In genomic region chr1:207861442-207862177, GRCh38 we compare ENCODE assay signal across 9 cellular contexts. TPM values are rescaled to one million over a fixed set of nuclear protein-coding genes. Genes with fewer than 3 reads are reported as not detected.
DNase-seq lines count a peak whose midpoint lies in the region; TF ChIP-seq lines count a peak whose summit lies in the region.
"Had no signal": no experiment of that assay in that cellular context is flagged by ENCODE, and none has a peak within 500 bp of the region (broad histone marks: within the 10 kb centered on the region; RNA-seq: fewer than 3 reads in every experiment).

No MANE protein-coding gene starts in this region.

- H3K36me3 ChIP-seq in fibroblast of lung (ENCODE audit: control insufficient read depth, insufficient read depth, low read length), result no peaks in the 10 kb centered on the region
- H3K36me3 ChIP-seq in uterus, result no peaks in the 10 kb centered on the region
- H3K36me3 ChIP-seq in neuronal stem cell (replicated peaks in 1 of 2; ENCODE audit: control insufficient read depth in 2 of 2, insufficient read depth in 2 of 2, low read length in 2 of 2), result peaks cover 0 to 96% of the 10 kb centered on the region in 2 donors

- no peaks in the 10 kb centered on the region for H3K9me3 ChIP-seq in fibroblast of lung (ENCODE audit: control insufficient read depth, insufficient read depth, low read depth, low read length)
- no peaks in the 10 kb centered on the region for H3K9me3 ChIP-seq in uterus
- no peaks in the 10 kb centered on the region for H3K9me3 ChIP-seq in neuronal stem cell (replicated peaks in 1 of 2; ENCODE audit: control insufficient read depth in 2 of 2, insufficient read depth in 1 of 2, low read depth in 1 of 2, low read length in 2 of 2)

- H3K4ac ChIP-seq in neuronal stem cell (ENCODE audit: low read length), result no peak overlapping the region

- no peak overlapping the region for H4K8ac ChIP-seq in neuronal stem cell (ENCODE audit: low read depth, low read length)

- H3K4me1 Mint-ChIP-seq in activated CD4-positive, alpha-beta T cell treated with anti-CD3 and anti-CD28 coated beads, Interleukin-2, amount 10 ng/mL, durations not matched to agents 24 days and 14 days, result peaks cover 58% of the 10 kb centered on the region

- H3K27ac ChIP-seq in fibroblast of lung (ENCODE audit: insufficient read depth, low read length) (peak overlapping the region; percentile 51), uterus (peak overlapping the region; percentile 13 to 42), neuronal stem cell (replicated peaks; ENCODE audit: low read length) (no peak overlapping the region)

- H3K27ac Mint-ChIP-seq in activated CD4-positive, alpha-beta T cell treated with anti-CD3 and anti-CD28 coated beads, Interleukin-2, amount 10 ng/mL, durations not matched to agents 24 days and 14 days, result peak overlapping the region; percentile 94

- H4K91ac ChIP-seq in neuronal stem cell (ENCODE audit: low read depth, low read length, poor library complexity), result no peak overlapping the region

- H4K20me1 ChIP-seq in fibroblast of lung (ENCODE audit: control insufficient read depth, extremely low read depth, insufficient read depth, low read length), result no peaks in the 10 kb centered on the region

- H3K18ac ChIP-seq in neuronal stem cell (ENCODE audit: low read length), result no peak overlapping the region

- H2BK15ac ChIP-seq in neuronal stem cell (ENCODE audit: low read length), result no peak overlapping the region

- H2AFZ ChIP-seq in fibroblast of lung (ENCODE audit: low read length), result no peak overlapping the region
- no peak overlapping the region for H2AFZ ChIP-seq in neuronal stem cell (ENCODE audit: low read length)

- H3K23ac ChIP-seq in neuronal stem cell (ENCODE audit: low read depth, low read length, poor library complexity), result no peak overlapping the region

- H3K4me3 Mint-ChIP-seq in activated CD4-positive, alpha-beta T cell treated with anti-CD3 and anti-CD28 coated beads, Interleukin-2, amount 10 ng/mL, durations not matched to agents 24 days and 14 days, result peak overlapping the region; percentile 77

- intact Hi-C loops in activated CD4-positive, alpha-beta T cell treated with anti-CD3 and anti-CD28 coated beads, Interleukin-2, amount 10 ng/mL, durations not matched to agents 24 days and 14 days (cut with micrococcal nuclease), result loop anchor here (1.0 kb wide), 2 partner anchors 13 to 29 kb away; no protein-coding TSS in a partner anchor
- intact Hi-C loops in uterus (cut with DNase I; ENCODE audit: low total_unique reads), result no loop called here

- no peak overlapping the region for H2BK5ac ChIP-seq in neuronal stem cell (ENCODE audit: low read length)

- H3K9ac ChIP-seq in fibroblast of lung (ENCODE audit: insufficient read depth, low read length) (no peak overlapping the region), neuronal stem cell (ENCODE audit: low read depth, low read length, poor library complexity) (no peak overlapping the region)

- no CpG with 5 or more reads among the region's 9 CpGs for WGBS in neuronal stem cell (ENCODE audit: extremely low coverage in 2 of 2, insufficient read length in 2 of 2, insufficient replicate concordance in 1 of 2), 2 donors

- no peaks in the 10 kb centered on the region for H3K9me3 Mint-ChIP-seq in activated CD4-positive, alpha-beta T cell treated with anti-CD3 and anti-CD28 coated beads, Interleukin-2, amount 10 ng/mL, durations not matched to agents 24 days and 14 days

- no peaks in the 10 kb centered on the region for H3K79me1 ChIP-seq in neuronal stem cell (ENCODE audit: low read depth, low read length)

- no peak overlapping the region for H2BK12ac ChIP-seq in neuronal stem cell (ENCODE audit: low read length)

- H3K4me2 ChIP-seq in fibroblast of lung (ENCODE audit: extremely low read depth, insufficient read depth, low read length) (no peak overlapping the region), neuronal stem cell (ENCODE audit: insufficient read depth, low read length, poor library complexity, severe bottlenecking) (no peak overlapping the region)

- peaks cover 11% of the 10 kb centered on the region for H3K4me1 ChIP-seq in fibroblast of lung (ENCODE audit: control insufficient read depth, extremely low read depth, insufficient read depth, low read length)
- H3K4me1 ChIP-seq in uterus, result peaks cover 7 to 9% of the 10 kb centered on the region in 2 donors
- no peaks in the 10 kb centered on the region for H3K4me1 ChIP-seq in neuronal stem cell (ENCODE audit: control insufficient read depth in 2 of 2, insufficient read depth in 1 of 2, low read depth in 1 of 2, low read length in 2 of 2)

- no peak overlapping the region for H2AK5ac ChIP-seq in neuronal stem cell (ENCODE audit: low read depth, low read length)

- DNase-seq in stimulated activated CD4-positive, alpha-beta T cell treated with anti-CD3 and anti-CD28 coated beads, Interleukin-4, amount 100 ng/mL, for 24 hours, result peak; percentile 45
- no peak for DNase-seq in stimulated activated CD4-positive, alpha-beta T cell treated with anti-CD3 and anti-CD28 coated beads, Interleukin-4, amount 100 ng/mL, for 1 hour
- peak; percentile 86 for DNase-seq in activated CD4-positive, alpha-beta T cell treated with anti-CD3 and anti-CD28 coated beads, Interleukin-2, amount 10 ng/mL, durations not matched to agents 24 days and 14 days
- peak in 1 of 2 donors; percentile 50 for DNase-seq in fibroblast of lung (ENCODE audit: low read depth in 2 of 2)
- DNase-seq in uterus, result no peak
- DNase-seq in NCI-H187 (lab: John Stamatoyannopoulos, UW), result no peak
- DNase-seq in neuronal stem cell (ENCODE audit: low spot score), result no peak
- no peak for DNase-seq in 8988T

- no peak for TF ChIP-seq POLR2A in uterus (IDR thresholded peaks at IDR 0.05)

- peaks cover 9% of the 10 kb centered on the region for H3K79me2 ChIP-seq in fibroblast of lung (ENCODE audit: control insufficient read depth, insufficient read depth, low read length)

- H3K36me3 Mint-ChIP-seq in activated CD4-positive, alpha-beta T cell treated with anti-CD3 and anti-CD28 coated beads, Interleukin-2, amount 10 ng/mL, durations not matched to agents 24 days and 14 days (ENCODE audit: low read depth), result peaks cover 44% of the 10 kb centered on the region

- H3K27me3 ChIP-seq in fibroblast of lung (ENCODE audit: control insufficient read depth, insufficient read depth, low read length), result no peaks in the 10 kb centered on the region
- no peaks in the 10 kb centered on the region for H3K27me3 ChIP-seq in uterus
- H3K27me3 ChIP-seq in neuronal stem cell (ENCODE audit: control insufficient read depth in 3 of 3, insufficient read depth in 3 of 3, low read depth in 1 of 3, low read length in 3 of 3), result no peaks in the 10 kb centered on the region

- H3K27me3 Mint-ChIP-seq in activated CD4-positive, alpha-beta T cell treated with anti-CD3 and anti-CD28 coated beads, Interleukin-2, amount 10 ng/mL, durations not matched to agents 24 days and 14 days, result no peaks in the 10 kb centered on the region

- no peak overlapping the region for H3K14ac ChIP-seq in neuronal stem cell (ENCODE audit: low read length)

- no peak overlapping the region for H2BK120ac ChIP-seq in neuronal stem cell (ENCODE audit: low read depth, low read length)

- no peak overlapping the region for H3K4me3 ChIP-seq in fibroblast of lung (replicated peaks in 1 of 4; ENCODE audit: control extremely low read depth in 1 of 4, insufficient read depth in 1 of 4, low read depth in 3 of 4, low read length in 4 of 4)
- H3K4me3 ChIP-seq in uterus, result no peak overlapping the region
- peak overlapping the region in 1 of 2 donors; percentile 3 for H3K4me3 ChIP-seq in neuronal stem cell (ENCODE audit: low read length in 2 of 2)

- TF ChIP-seq CTCF in fibroblast of lung (conservative IDR thresholded peaks at IDR 0.05 in 1 of 2, IDR thresholded peaks at IDR 0.05 in 1 of 2; ENCODE audit: low read depth in 1 of 2, low read length in 2 of 2), result no peak
- no peak for TF ChIP-seq CTCF in uterus (IDR thresholded peaks at IDR 0.05)

RNA-seq across cellular contexts. Expression of gene CD34, which starts 49.3 kb away (rescaled TPM):
- not detected in 2 replicates for total RNA-seq in activated CD4-positive, alpha-beta T cell treated with anti-CD3 and anti-CD28 coated beads, Interleukin-2, amount 10 ng/mL, durations not matched to agents 24 days and 14 days
- total RNA-seq in fibroblast of lung (under 0.01 and 0.26 TPM in 2 replicates), uterus (100 to 1,000 TPM in 2 of 4 donors, 10 to 100 TPM in 2; 39.2 to 135 (median 81.2) TPM)
- polyA plus RNA-seq in fibroblast of lung, result 0.51 and 0.72 TPM in 2 replicates
- 0.33 and 0.53 TPM in 2 replicates for polyA plus RNA-seq in fibroblast of lung (2012)
- polyA minus RNA-seq in fibroblast of lung (ENCODE audit: low replicate concordance), result 0.33 TPM in 1 of 2 replicates, not detected in the other
- polyA plus RNA-seq in neuronal stem cell (2013, experiment 1 of 2), result 0.45 TPM
- 0.43 TPM for polyA plus RNA-seq in neuronal stem cell (2013, experiment 2 of 2)
- total RNA-seq: bronchial epithelial cell had no signal

Comparison
In these comparisons a context has a peak if more than half of its experiments do, and no peak if none do; other contexts are left out.
1. DNase-seq: peak in stimulated activated CD4-positive, alpha-beta T cell treated with anti-CD3 and anti-CD28 coated beads, Interleukin-4, amount 100 ng/mL, for 24 hours (single experiment) and activated CD4-positive, alpha-beta T cell treated with anti-CD3 and anti-CD28 coated beads, Interleukin-2, amount 10 ng/mL, durations not matched to agents 24 days and 14 days (single experiment); none in stimulated activated CD4-positive, alpha-beta T cell treated with anti-CD3 and anti-CD28 coated beads, Interleukin-4, amount 100 ng/mL, for 1 hour (single experiment), uterus (0 of 2), NCI-H187 (0 of 2), neuronal stem cell (single experiment) and 8988T (single experiment).
2. RNA of gene CD34, which starts 49.3 kb away (total RNA-seq): 39.2 to 135 TPM in uterus; not detected in activated CD4-positive, alpha-beta T cell treated with anti-CD3 and anti-CD28 coated beads, Interleukin-2, amount 10 ng/mL, durations not matched to agents 24 days and 14 days and under 0.01 to 0.26 TPM in fibroblast of lung; every median in the first group is over 10 times any median in the second.